Comparison of ENCODE assay signal across 28 cellular contexts in the genomic region with DNA sequence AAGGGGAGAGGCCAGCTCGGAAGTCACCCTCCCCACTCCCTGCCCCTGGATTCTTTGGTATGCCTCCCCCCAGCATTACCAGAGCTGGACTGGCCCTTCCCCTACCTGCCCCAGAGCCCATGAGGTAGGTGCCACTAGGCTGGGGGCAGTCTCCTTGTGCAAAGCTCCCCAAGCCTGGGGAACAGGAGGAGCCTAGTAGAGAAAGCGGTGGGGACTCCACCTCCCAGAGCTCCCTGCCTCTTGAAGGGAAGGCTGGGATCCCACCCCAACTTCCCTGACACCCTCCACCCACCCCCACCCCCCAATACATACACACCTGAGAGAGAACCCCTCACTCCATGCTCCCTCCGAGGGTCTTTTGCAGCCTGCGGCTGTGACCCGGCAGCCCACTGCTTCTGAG.
"Had no signal": no experiment of that assay in that cellular context is flagged by ENCODE, and none has a peak within 500 bp of the region (broad histone marks: within the 10 kb centered on the region; RNA-seq: fewer than 3 reads in every experiment).

No MANE protein-coding gene starts in this region.

- H3K27ac Mint-ChIP-seq: memory B cell; naive B cell; stimulated activated memory B cell treated with anti-CD40 and anti-IgM and Interleukin-4, amounts not matched to agents 10 μg/mL and 1 μg/mL and 100 μg/mL, for 72 hours had no signal

- H3K36me3 Mint-ChIP-seq: immature natural killer cell; memory B cell; naive B cell; natural killer cell treated with Interleukin-12 subunit alpha and Interleukin-12 subunit beta and Interleukin-15 and Interleukin-18, amount 100 ng/mL, for 72 hours; stimulated activated memory B cell treated with anti-CD40 and anti-IgM and Interleukin-4, amounts not matched to agents 10 μg/mL and 1 μg/mL and 100 μg/mL, for 72 hours had no signal

- H3K9me3 Mint-ChIP-seq: immature natural killer cell; memory B cell; naive B cell; natural killer cell treated with Interleukin-12 subunit alpha and Interleukin-12 subunit beta and Interleukin-15 and Interleukin-18, amount 100 ng/mL, for 72 hours; stimulated activated memory B cell treated with anti-CD40 and anti-IgM and Interleukin-4, amounts not matched to agents 10 μg/mL and 1 μg/mL and 100 μg/mL, for 72 hours had no signal

- H3K4me3 Mint-ChIP-seq: memory B cell; natural killer cell treated with Interleukin-12 subunit alpha and Interleukin-12 subunit beta and Interleukin-15 and Interleukin-18, amount 100 ng/mL, for 72 hours; stimulated activated memory B cell treated with anti-CD40 and anti-IgM and Interleukin-4, amounts not matched to agents 10 μg/mL and 1 μg/mL and 100 μg/mL, for 72 hours had no signal

- H3K27ac ChIP-seq: gastroesophageal sphincter, heart right ventricle, pancreas, testis, tibial nerve, upper lobe of left lung, uterus had no signal

- H3K27me3 ChIP-seq: pancreas, testis, tibial nerve, uterus had no signal

- H3K4me1 ChIP-seq: pancreas, uterus had no signal

- H3K36me3 ChIP-seq: gastroesophageal sphincter, heart right ventricle, pancreas, spleen, upper lobe of left lung, uterus had no signal

- H3K9me3 ChIP-seq: gastroesophageal sphincter, heart right ventricle, mucosa of descending colon, pancreas, spleen, testis, tibial nerve, upper lobe of left lung, uterus had no signal

- H3K4me3 ChIP-seq: gastroesophageal sphincter, heart right ventricle, lung, mucosa of descending colon, pancreas, skin epidermis, spleen, testis, tibial nerve, upper lobe of left lung, uterus had no signal

- DNase-seq: cerebellar nuclear complex; cortex of kidney; effector CD4-positive, alpha-beta T cell; foreskin fibroblast; glutamatergic neuron; heart right ventricle; hypothalamus; immature natural killer cell; mucosa of descending colon; naive B cell; occipital lobe; pancreas; retina; spleen; stimulated activated CD4-positive, alpha-beta T cell treated with anti-CD3 and anti-CD28 coated beads, Interleukin-4, amount 100 ng/mL, for 4 hours; stimulated activated naive CD8-positive, alpha-beta T cell treated with anti-CD3 and anti-CD28 coated beads, Interleukin-15, Interleukin-2, amounts not matched to agents 100 U/mL and 50 U/mL, for 24 hours; testis; upper lobe of left lung; uterus had no signal

- ATAC-seq: esophagus mucosa; gastroesophageal sphincter; heart right ventricle; left lobe of liver; mucosa of descending colon; natural killer cell treated with Interleukin-12 subunit alpha and Interleukin-12 subunit beta and Interleukin-15 and Interleukin-18, amount 100 ng/mL, for 72 hours; pancreas; stimulated activated memory B cell treated with anti-CD40 and anti-IgM and Interleukin-4, amounts not matched to agents 10 μg/mL and 1 μg/mL and 100 μg/mL, for 72 hours; stimulated activated naive CD8-positive, alpha-beta T cell treated with anti-CD3 and anti-CD28 coated beads, Interleukin-15, Interleukin-2, amounts not matched to agents 100 U/mL and 50 U/mL, for 24 hours had no signal

- H3K27me3 Mint-ChIP-seq: natural killer cell treated with Interleukin-12 subunit alpha and Interleukin-12 subunit beta and Interleukin-15 and Interleukin-18, amount 100 ng/mL, for 72 hours had no signal
